ENCODE assay signal across 18 cellular contexts in genomic region chr2:33595385-33595784, GRCh38. TPM values are rescaled to one million over a fixed set of nuclear protein-coding genes. Genes with fewer than 3 reads are reported as not detected.
DNase-seq lines count a peak whose midpoint lies in the region; ATAC-seq and TF ChIP-seq lines count a peak whose summit lies in the region.
"Had no signal": no experiment of that assay in that cellular context is flagged by ENCODE, and none has a peak within 500 bp of the region (broad histone marks: within the 10 kb centered on the region; RNA-seq: fewer than 3 reads in every experiment).

No MANE protein-coding gene starts in this region.

- peaks cover 32% of the 10 kb centered on the region for H3K36me3 Mint-ChIP-seq in activated CD8-positive, alpha-beta T cell treated with anti-CD3 and anti-CD28 coated beads for 36 hours (ENCODE audit: low read depth)
- peaks cover 29% of the 10 kb centered on the region for H3K36me3 Mint-ChIP-seq in activated CD8-positive, alpha-beta T cell treated with anti-CD3 and anti-CD28 coated beads, Interleukin-2, amount 10 ng/mL, durations not matched to agents 7 days and 5 days (ENCODE audit: low read depth)
- H3K36me3 Mint-ChIP-seq in chondrocyte (ENCODE audit: low read depth) (peaks cover 27% of the 10 kb centered on the region), nephron (ENCODE audit: low read depth) (peaks cover 36% of the 10 kb centered on the region)

- H3K4me1 Mint-ChIP-seq in activated CD8-positive, alpha-beta T cell treated with anti-CD3 and anti-CD28 coated beads for 36 hours (ENCODE audit: low read depth): peaks cover 29% of the 10 kb centered on the region
- peaks cover 22% of the 10 kb centered on the region for H3K4me1 Mint-ChIP-seq in activated CD8-positive, alpha-beta T cell treated with anti-CD3 and anti-CD28 coated beads, Interleukin-2, amount 10 ng/mL, durations not matched to agents 7 days and 5 days (ENCODE audit: low read depth)
- peaks cover 60% of the 10 kb centered on the region for H3K4me1 Mint-ChIP-seq in chondrocyte (ENCODE audit: low read depth)
- H3K4me1 Mint-ChIP-seq in nephron: peaks cover 53% of the 10 kb centered on the region

- CTCF ChIA-PET in activated CD8-positive, alpha-beta T cell treated with anti-CD3 and anti-CD28 coated beads for 36 hours (lab: Charles Lee): interaction anchor here (1.1 kb wide), 1 partner anchor 12 kb away, joined by 3 read pairs; no protein-coding TSS in a partner anchor
- CTCF ChIA-PET in activated CD8-positive, alpha-beta T cell treated with anti-CD3 and anti-CD28 coated beads, Interleukin-2, amount 10 ng/mL, durations not matched to agents 7 days and 5 days (lab: Charles Lee): interaction anchor here (0.9 to 2.1 kb wide), 2 partner anchors 12 to 120 kb away, joined by 4 to 14 read pairs; no protein-coding TSS in a partner anchor

- H3K27ac Mint-ChIP-seq in activated CD8-positive, alpha-beta T cell treated with anti-CD3 and anti-CD28 coated beads for 36 hours: peak overlapping the region; percentile 63
- no peak overlapping the region for H3K27ac Mint-ChIP-seq in activated CD8-positive, alpha-beta T cell treated with anti-CD3 and anti-CD28 coated beads, Interleukin-2, amount 10 ng/mL, durations not matched to agents 7 days and 5 days
- peak overlapping the region; percentile 75 for H3K27ac Mint-ChIP-seq in chondrocyte (ENCODE audit: unreplicated experiment)
- no peak overlapping the region for H3K27ac Mint-ChIP-seq in nephron
- H3K27ac Mint-ChIP-seq: HFFc6 had no signal

- ATAC-seq in activated CD8-positive, alpha-beta T cell treated with anti-CD3 and anti-CD28 coated beads for 36 hours: no peak
- no peak for ATAC-seq in activated CD8-positive, alpha-beta T cell treated with anti-CD3 and anti-CD28 coated beads, Interleukin-2, amount 10 ng/mL, durations not matched to agents 7 days and 5 days
- ATAC-seq in HG02623 (IDR thresholded peaks at IDR 0.05; ENCODE audit: unreplicated experiment): no peak
- no peak for ATAC-seq in HG02885 (IDR thresholded peaks at IDR 0.05; ENCODE audit: poor library complexity, unreplicated experiment)

- no peak for TF ChIP-seq CTCF in activated CD8-positive, alpha-beta T cell treated with anti-CD3 and anti-CD28 coated beads for 36 hours (IDR thresholded peaks at IDR 0.05)
- TF ChIP-seq CTCF in chondrocyte (IDR thresholded peaks at IDR 0.05) (no peak), nephron (IDR thresholded peaks at IDR 0.05; ENCODE audit: unreplicated experiment in 3 of 3) (no peak)

- no peaks in the 10 kb centered on the region for H3K27me3 Mint-ChIP-seq in activated CD8-positive, alpha-beta T cell treated with anti-CD3 and anti-CD28 coated beads for 36 hours
- H3K27me3 Mint-ChIP-seq in activated CD8-positive, alpha-beta T cell treated with anti-CD3 and anti-CD28 coated beads, Interleukin-2, amount 10 ng/mL, durations not matched to agents 7 days and 5 days (ENCODE audit: low read depth): no peaks in the 10 kb centered on the region
- H3K27me3 Mint-ChIP-seq in chondrocyte (ENCODE audit: low read depth) (no peaks in the 10 kb centered on the region), nephron (ENCODE audit: low read depth) (no peaks in the 10 kb centered on the region)

- POLR2A ChIA-PET in activated CD8-positive, alpha-beta T cell treated with anti-CD3 and anti-CD28 coated beads for 36 hours (lab: Charles Lee): no interaction called here
- POLR2A ChIA-PET in activated CD8-positive, alpha-beta T cell treated with anti-CD3 and anti-CD28 coated beads, Interleukin-2, amount 10 ng/mL, durations not matched to agents 7 days and 5 days (lab: Charles Lee): no interaction called here

- H3K4me3 Mint-ChIP-seq in activated CD8-positive, alpha-beta T cell treated with anti-CD3 and anti-CD28 coated beads for 36 hours: no peak overlapping the region
- H3K4me3 Mint-ChIP-seq in activated CD8-positive, alpha-beta T cell treated with anti-CD3 and anti-CD28 coated beads, Interleukin-2, amount 10 ng/mL, durations not matched to agents 7 days and 5 days: no peak overlapping the region
- H3K4me3 Mint-ChIP-seq in chondrocyte (ENCODE audit: unreplicated experiment): peak overlapping the region; percentile 51
- peak overlapping the region in 2 of 3 experiments; percentile 26 to 53 for H3K4me3 Mint-ChIP-seq in nephron
- H3K4me3 Mint-ChIP-seq: HFFc6 had no signal

- no peaks in the 10 kb centered on the region for H3K9me3 Mint-ChIP-seq in activated CD8-positive, alpha-beta T cell treated with anti-CD3 and anti-CD28 coated beads for 36 hours
- no peaks in the 10 kb centered on the region for H3K9me3 Mint-ChIP-seq in activated CD8-positive, alpha-beta T cell treated with anti-CD3 and anti-CD28 coated beads, Interleukin-2, amount 10 ng/mL, durations not matched to agents 7 days and 5 days (ENCODE audit: insufficient read depth)
- H3K9me3 Mint-ChIP-seq in chondrocyte (ENCODE audit: low read depth) (no peaks in the 10 kb centered on the region), nephron (no peaks in the 10 kb centered on the region)
- H3K9me3 Mint-ChIP-seq: CD8-positive, alpha-beta memory T cell; HFFc6 had no signal

- intact Hi-C loops in activated CD8-positive, alpha-beta T cell treated with anti-CD3 and anti-CD28 coated beads for 36 hours (cut with micrococcal nuclease): no loop called here

- no peak for DNase-seq in activated CD8-positive, alpha-beta T cell treated with anti-CD3 and anti-CD28 coated beads for 36 hours
- DNase-seq in activated CD8-positive, alpha-beta T cell treated with anti-CD3 and anti-CD28 coated beads, Interleukin-2, amount 10 ng/mL, durations not matched to agents 7 days and 5 days: no peak
- DNase-seq in chondrocyte (ENCODE audit: low spot score) (no peak), cerebellar nuclear complex (lab: John Stamatoyannopoulos, UW) (no peak)
- DNase-seq in activated naive CD4-positive, alpha-beta T cell treated with Interleukin-2 at 50 U/mL for 16 hours: no peak
- DNase-seq: 8988T; CD8-positive, alpha-beta memory T cell; DND-41; HFFc6; MG63; NCI-H1092; NCI-H146; NCI-H2081 treated with DMSO at 0.1 percent for 48 hours; NCI-H510A treated with DMSO at 0.1 percent for 48 hours; NCI-H82 had no signal

RNA-seq across cellular contexts. Expression of gene FAM98A, which starts 3.7 kb away (rescaled TPM):
- 10 to 100 TPM; 52.3 to 63.0 TPM for total RNA-seq in activated CD8-positive, alpha-beta T cell treated with anti-CD3 and anti-CD28 coated beads for 36 hours
- 10 to 100 TPM; 33.4 to 33.9 TPM for total RNA-seq in activated CD8-positive, alpha-beta T cell treated with anti-CD3 and anti-CD28 coated beads, Interleukin-2, amount 10 ng/mL, durations not matched to agents 7 days and 5 days
- total RNA-seq in chondrocyte: 95.2 to 117 TPM (median 103 TPM) in 3 replicates

Comparison
In these comparisons a context has a peak if more than half of its experiments do, and no peak if none do; other contexts are left out.
1. H3K27ac Mint-ChIP-seq: peak in activated CD8-positive, alpha-beta T cell treated with anti-CD3 and anti-CD28 coated beads for 36 hours (single experiment) and chondrocyte (single experiment); none in activated CD8-positive, alpha-beta T cell treated with anti-CD3 and anti-CD28 coated beads, Interleukin-2, amount 10 ng/mL, durations not matched to agents 7 days and 5 days (single experiment) and nephron (0 of 3).
2. H3K4me3 Mint-ChIP-seq: peak in chondrocyte (single experiment) and nephron (2 of 3); none in activated CD8-positive, alpha-beta T cell treated with anti-CD3 and anti-CD28 coated beads for 36 hours (single experiment) and activated CD8-positive, alpha-beta T cell treated with anti-CD3 and anti-CD28 coated beads, Interleukin-2, amount 10 ng/mL, durations not matched to agents 7 days and 5 days (single experiment).